8 cellular contexts compared by ENCODE assay signal in the genomic region with DNA sequence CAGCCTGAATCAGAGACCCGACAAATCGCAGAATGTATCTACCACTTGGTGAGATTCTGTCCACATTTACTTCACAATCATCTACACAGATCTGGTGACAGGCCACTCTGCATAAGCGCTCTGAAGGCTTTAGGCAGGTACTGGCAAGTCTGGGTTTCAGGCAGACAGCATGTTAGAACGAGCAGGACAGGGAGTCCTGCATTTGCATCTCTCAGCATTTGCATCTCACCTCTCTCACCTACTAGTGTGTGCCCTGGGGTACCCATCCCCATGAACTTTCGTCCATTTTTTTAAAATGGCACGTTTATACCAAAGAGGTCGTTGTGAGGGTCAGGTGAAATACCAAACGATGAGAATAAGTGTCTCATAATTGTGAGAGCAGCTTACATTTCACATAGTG.
DNase-seq lines count a peak whose midpoint lies in the region; ATAC-seq, FAIRE-seq and TF ChIP-seq lines count a peak whose summit lies in the region.
"Not testable (repeated sequence)": the region's sequence is repeated elsewhere in the genome, so short reads cannot be mapped to it uniquely, and the experiment has no call there.

No MANE protein-coding gene starts in this region.

- H3K27me3 Mint-ChIP-seq in nephron (ENCODE audit: low read depth), result not testable (repeated sequence)

- H3K27ac ChIP-seq in RWPE2 (ENCODE audit: poor library complexity, severe bottlenecking); K562 (ENCODE audit: extremely low read depth, low read depth, low read length); thymus (ENCODE audit: low read depth): not testable (repeated sequence)
- H3K27ac ChIP-seq in heart right ventricle, result peak overlapping the region in 6 of 10 donors; percentile 60 to 80 (median 79)

- not testable (repeated sequence) for H3K4me1 ChIP-seq in RWPE2 (ENCODE audit: insufficient read depth, poor library complexity, severe bottlenecking); K562 (replicated peaks in 1 of 2; ENCODE audit: control insufficient read depth in 2 of 2, insufficient read depth in 2 of 2, low read length in 2 of 2); heart right ventricle; thymus (ENCODE audit: control insufficient read depth, insufficient read depth, low read length)

- H3K4me3 Mint-ChIP-seq in nephron, result peak overlapping the region; percentile 92 to 95 (median 95)

- in situ Hi-C loops in K562 (cut with MboI), result not testable (repeated sequence)

- H2AFZ ChIP-seq in K562 (ENCODE audit: low read depth, low read length), result 0 out of 2 replicates have a peak overlapping the region, but pooled peaks have one; percentile 8

- TF ChIP-seq POLR2A in K562 (conservative IDR thresholded peaks at IDR 0.05), result not testable (repeated sequence)

- H3K27ac Mint-ChIP-seq in nephron, result peak overlapping the region in 1 of 3 experiments; percentile 86

- H3K9me3 Mint-ChIP-seq in nephron, result not testable (repeated sequence)

- not testable (repeated sequence) for H4K20me1 ChIP-seq in K562 (replicated peaks; ENCODE audit: control insufficient read depth, insufficient read depth, low read length)

- CTCF ChIA-PET in K562 (lab: Yijun Ruan, JAX; ENCODE audit: low intra/inter-chr PET ratio), result not testable (repeated sequence)

- not testable (repeated sequence) for H3K36me3 ChIP-seq in GM06990 (ENCODE audit: control insufficient read depth, insufficient read depth, low read length); RWPE2 (ENCODE audit: low read depth); K562 (ENCODE audit: control insufficient read depth, insufficient read depth, low read length); heart right ventricle; thymus (ENCODE audit: control insufficient read depth, insufficient read depth)

- intact Hi-C loops in K562 (cut with micrococcal nuclease); heart right ventricle (cut with DNase I): not testable (repeated sequence)

- not testable (repeated sequence) for H3K4me2 ChIP-seq in K562 (ENCODE audit: insufficient read depth, low read length)

- not testable (repeated sequence) for H3K79me2 ChIP-seq in K562 (ENCODE audit: control insufficient read depth, insufficient read depth, low read length)

- POLR2A ChIA-PET in K562 (lab: Yijun Ruan, JAX), result not testable (repeated sequence)

- 3% methylated on average over 4 of the region's 8 CpGs for WGBS in K562 (ENCODE audit: insufficient coverage, low coverage, missing lambda C conversion rate)
- WGBS in heart right ventricle, 2 donors, result 7 to 11% methylated on average over 5 to 6 of the region's 8 CpGs
- 22% methylated on average over 6 of the region's 8 CpGs for WGBS in thymus

- not testable (repeated sequence) for DNase-seq in GM06990 (ENCODE audit: extremely low read depth, insufficient read length); RWPE2 (ENCODE audit: low spot score); K562 (ENCODE audit: extremely low read depth in 1 of 4, low spot score in 3 of 4); heart right ventricle

- not testable (repeated sequence) for H3K4me1 Mint-ChIP-seq in nephron

- not testable (repeated sequence) for FAIRE-seq in K562 (lab: Jason Lieb, UNC)

- TF ChIP-seq RAD21 in K562 (CRISPR knock-in tag; conservative IDR thresholded peaks at IDR 0.05 in 1 of 2, IDR thresholded peaks at IDR 0.05 in 1 of 2), result not testable (repeated sequence)

- TF ChIP-seq EP300 in K562 (IDR thresholded peaks at IDR 0.05; ENCODE audit: low read length), result not testable (repeated sequence)

- TF ChIP-seq CTCF in GM06990 (IDR thresholded peaks at IDR 0.05; ENCODE audit: insufficient read depth, low read length, poor library complexity, severe bottlenecking); RWPE2 (IDR thresholded peaks at IDR 0.05; ENCODE audit: poor library complexity, severe bottlenecking); K562 (IDR thresholded peaks at IDR 0.05 in 2 of 3, conservative IDR thresholded peaks at IDR 0.05 in 1 of 3; ENCODE audit: insufficient read depth in 2 of 3, low read depth in 1 of 3, low read length in 3 of 3); heart right ventricle (IDR thresholded peaks at IDR 0.05); nephron (IDR thresholded peaks at IDR 0.05; ENCODE audit: unreplicated experiment in 3 of 3): not testable (repeated sequence)

- H3K9me3 ChIP-seq in RWPE2 (ENCODE audit: severe bottlenecking); K562 (replicated peaks; ENCODE audit: control insufficient read depth, insufficient read depth, low read depth, low read length); heart right ventricle; thymus (ENCODE audit: control insufficient read depth): not testable (repeated sequence)

- not testable (repeated sequence) for H3K9ac ChIP-seq in K562 (ENCODE audit: insufficient read depth in 1 of 2, low read depth in 2 of 2, low read length in 2 of 2)

- H3K36me3 Mint-ChIP-seq in nephron (ENCODE audit: low read depth), result not testable (repeated sequence)

- peak; percentile 68 for ATAC-seq in GM21717 (IDR thresholded peaks at IDR 0.05; ENCODE audit: unreplicated experiment)
- ATAC-seq in HG03460 (IDR thresholded peaks at IDR 0.05; ENCODE audit: unreplicated experiment), result peak; percentile 38
- ATAC-seq in RWPE2 (ENCODE audit: low read depth), result peak; percentile 62
- ATAC-seq in K562, result not testable (repeated sequence)
- peak in 3 of 8 donors; percentile 21 to 58 (median 22) for ATAC-seq in heart right ventricle

- not testable (repeated sequence) for H3K27me3 ChIP-seq in GM06990 (replicated peaks; ENCODE audit: control insufficient read depth, insufficient read depth, low read length); RWPE2 (ENCODE audit: insufficient read depth, poor library complexity, severe bottlenecking); K562 (ENCODE audit: control insufficient read depth in 2 of 2, insufficient read depth in 2 of 2, low read length in 2 of 2); heart right ventricle; thymus (ENCODE audit: control insufficient read depth, insufficient read depth)

- BruUV-seq in K562 (replicated peaks; lab: Mats Ljungman, UMichigan), result not testable (repeated sequence)

- peak overlapping the region; percentile 66 for H3K4me3 ChIP-seq in GM06990 (replicated peaks; ENCODE audit: low read depth, low read length)
- H3K4me3 ChIP-seq in RWPE2 (ENCODE audit: severe bottlenecking), result peak overlapping the region; percentile 29
- H3K4me3 ChIP-seq in K562, result not testable (repeated sequence)
- peak overlapping the region in 9 of 10 donors; percentile 47 to 69 (median 60) for H3K4me3 ChIP-seq in heart right ventricle
- peak overlapping the region; percentile 43 for H3K4me3 ChIP-seq in thymus (ENCODE audit: low read length)

- H3K9me1 ChIP-seq in K562 (ENCODE audit: control insufficient read depth, insufficient read depth, low read length), result not testable (repeated sequence)
